Comparison of ENCODE assay signal across 9 cellular contexts in the genomic region with DNA sequence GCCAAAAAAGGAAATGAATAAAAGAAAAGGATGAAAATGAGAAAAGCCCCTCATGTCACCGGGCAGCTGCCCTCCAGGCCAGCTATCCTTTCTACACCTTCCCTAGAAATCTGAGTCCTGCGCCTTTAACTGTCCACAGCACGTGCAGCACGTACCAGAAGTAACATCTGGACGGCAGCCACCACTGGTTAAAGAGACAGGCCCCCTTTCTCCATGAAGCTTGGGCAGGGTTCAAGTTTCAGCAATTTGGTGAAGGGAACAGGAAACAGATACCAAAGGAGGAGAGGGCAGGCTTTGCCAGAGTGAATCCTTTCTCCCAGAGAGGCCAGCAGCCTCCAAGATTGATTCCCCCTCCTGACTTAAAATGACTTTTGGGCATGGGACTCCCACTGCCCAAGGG. TPM values are rescaled to one million over a fixed set of nuclear protein-coding genes. Genes with fewer than 3 reads are reported as not detected.
DNase-seq lines count a peak whose midpoint lies in the region; ATAC-seq and TF ChIP-seq lines count a peak whose summit lies in the region.
"Had no signal": no experiment of that assay in that cellular context is flagged by ENCODE, and none has a peak within 500 bp of the region (broad histone marks: within the 10 kb centered on the region; RNA-seq: fewer than 3 reads in every experiment).

No MANE protein-coding gene starts in this region.

- peaks cover 2% of the 10 kb centered on the region; the same call in 1 of the 2 replicates for H3F3A ChIP-seq in GM23338 (replicated peaks; ENCODE audit: low read depth)

- H3K27ac ChIP-seq in GM23338 (ENCODE audit: low read depth) (no peak overlapping the region), dorsolateral prefrontal cortex (peak overlapping the region in 48 of 59 donors; percentile 2 to 79 (median 54)), osteoblast (ENCODE audit: low read depth, low read length) (no peak overlapping the region)

- intact Hi-C loops in dorsolateral prefrontal cortex (cut with DNase I) = no loop called here
- intact Hi-C loops in activated T-helper 1 cell treated with anti-CD3 and anti-CD28 coated beads, Interleukin-12 subunit alpha, Interleukin-12 subunit beta, Interleukin-2, Interleukin-4 antibody, amounts not matched to agents 30 ng/mL and 10 ng/mL and 1 ng/mL, durations not matched to agents 14 hours and 24 hours and 36 hours (cut with micrococcal nuclease) = no loop called here

- TF ChIP-seq CTCF in GM23338 (conservative IDR thresholded peaks at IDR 0.05; ENCODE audit: low read depth in 2 of 2) = no peak
- TF ChIP-seq CTCF in dorsolateral prefrontal cortex (IDR thresholded peaks at IDR 0.05 in 54 of 56, conservative IDR thresholded peaks at IDR 0.05 in 2 of 56; ENCODE audit: low read depth in 1 of 56, partially characterized antibody in 56 of 56) = no peak
- no peak for TF ChIP-seq CTCF in osteoblast (IDR thresholded peaks at IDR 0.05; ENCODE audit: extremely low read depth, low read depth, low read length)

- no peaks in the 10 kb centered on the region for H3K9me3 ChIP-seq in osteoblast (ENCODE audit: low read depth, low read length)

- H3K27me3 ChIP-seq in GM23338 (ENCODE audit: insufficient read depth) = no peaks in the 10 kb centered on the region
- H3K27me3 ChIP-seq in dorsolateral prefrontal cortex = no peaks in the 10 kb centered on the region
- H3K27me3 ChIP-seq in osteoblast (ENCODE audit: insufficient read depth, low read length) = no peaks in the 10 kb centered on the region

- H3K4me1 Mint-ChIP-seq in GM23338 = peaks cover 10% of the 10 kb centered on the region
- H3K4me1 Mint-ChIP-seq in activated T-helper 1 cell treated with anti-CD3 and anti-CD28 coated beads, Interleukin-12 subunit alpha, Interleukin-12 subunit beta, Interleukin-2, Interleukin-4 antibody, amounts not matched to agents 30 ng/mL and 10 ng/mL and 1 ng/mL, durations not matched to agents 14 hours and 24 hours and 36 hours (ENCODE audit: low read depth) = peaks cover 13% of the 10 kb centered on the region

- H3K4me3 Mint-ChIP-seq in GM23338 = no peak overlapping the region
- H3K4me3 Mint-ChIP-seq in activated T-helper 1 cell treated with anti-CD3 and anti-CD28 coated beads, Interleukin-12 subunit alpha, Interleukin-12 subunit beta, Interleukin-2, Interleukin-4 antibody, amounts not matched to agents 30 ng/mL and 10 ng/mL and 1 ng/mL, durations not matched to agents 14 hours and 24 hours and 36 hours = no peak overlapping the region

- H3K36me3 ChIP-seq in GM23338 (ENCODE audit: insufficient read depth) (no peaks in the 10 kb centered on the region; the same call in 1 of the 2 replicates), osteoblast (ENCODE audit: insufficient read depth, low read length) (no peaks in the 10 kb centered on the region)

- ATAC-seq in GM23338 (no peak), GM18511 (IDR thresholded peaks at IDR 0.05; ENCODE audit: unreplicated experiment) (no peak), HG03045 (IDR thresholded peaks at IDR 0.05; ENCODE audit: unreplicated experiment) (no peak), GM18870 (IDR thresholded peaks at IDR 0.05; ENCODE audit: unreplicated experiment) (no peak)

- DNase-seq in GM23338 (ENCODE audit: low spot score) (no peak), NCI-H748 treated with DMSO at 0.1 percent for 48 hours (lab: John Stamatoyannopoulos, UW) (peak; percentile 43), dorsolateral prefrontal cortex (peak in 3 of 10 donors; percentile 45 to 70 (median 62)), osteoblast (ENCODE audit: insufficient read length, low spot score, missing footprints) (peak; percentile 94)
- DNase-seq in activated T-helper 1 cell treated with anti-CD3 and anti-CD28 coated beads, Interleukin-12 subunit alpha, Interleukin-12 subunit beta, Interleukin-2, Interleukin-4 antibody, amounts not matched to agents 30 ng/mL and 10 ng/mL and 1 ng/mL, durations not matched to agents 14 hours and 24 hours and 36 hours (ENCODE audit: low spot score) = no peak

- H3K4me2 ChIP-seq in GM23338 (no peak overlapping the region), osteoblast (ENCODE audit: insufficient read depth, low read length) (peak overlapping the region; percentile 58)

- no peaks in the 10 kb centered on the region for H3K9me3 Mint-ChIP-seq in GM23338
- no peaks in the 10 kb centered on the region for H3K9me3 Mint-ChIP-seq in activated T-helper 1 cell treated with anti-CD3 and anti-CD28 coated beads, Interleukin-12 subunit alpha, Interleukin-12 subunit beta, Interleukin-2, Interleukin-4 antibody, amounts not matched to agents 30 ng/mL and 10 ng/mL and 1 ng/mL, durations not matched to agents 14 hours and 24 hours and 36 hours
- H3K9me3 Mint-ChIP-seq: IgD-negative memory B cell had no signal

- H2AFZ ChIP-seq in GM23338 (peak overlapping the region; percentile 94), osteoblast (ENCODE audit: low read length) (peak overlapping the region; percentile 65)

- H4K20me1 ChIP-seq in GM23338 (replicated peaks; ENCODE audit: insufficient read depth) (peaks cover 3% of the 10 kb centered on the region), osteoblast (ENCODE audit: insufficient read depth, low read length) (peaks cover 4% of the 10 kb centered on the region)

- H3K27ac Mint-ChIP-seq in GM23338 = no peak overlapping the region
- H3K27ac Mint-ChIP-seq in activated T-helper 1 cell treated with anti-CD3 and anti-CD28 coated beads, Interleukin-12 subunit alpha, Interleukin-12 subunit beta, Interleukin-2, Interleukin-4 antibody, amounts not matched to agents 30 ng/mL and 10 ng/mL and 1 ng/mL, durations not matched to agents 14 hours and 24 hours and 36 hours = no peak overlapping the region

- no peaks in the 10 kb centered on the region; the same call in 2 of the 3 replicates for H3K36me3 Mint-ChIP-seq in GM23338 (ENCODE audit: low read depth)
- no peaks in the 10 kb centered on the region for H3K36me3 Mint-ChIP-seq in activated T-helper 1 cell treated with anti-CD3 and anti-CD28 coated beads, Interleukin-12 subunit alpha, Interleukin-12 subunit beta, Interleukin-2, Interleukin-4 antibody, amounts not matched to agents 30 ng/mL and 10 ng/mL and 1 ng/mL, durations not matched to agents 14 hours and 24 hours and 36 hours (ENCODE audit: low read depth)
- H3K36me3 Mint-ChIP-seq: IgD-negative memory B cell had no signal

- no peak overlapping the region for H3K4me3 ChIP-seq in GM23338
- peak overlapping the region in 7 of 59 donors; percentile 8 to 38 (median 18) for H3K4me3 ChIP-seq in dorsolateral prefrontal cortex
- no peak overlapping the region for H3K4me3 ChIP-seq in osteoblast (ENCODE audit: insufficient read depth, low read length)

- H3K4me1 ChIP-seq in GM23338 (ENCODE audit: insufficient read depth) = peaks cover 10% of the 10 kb centered on the region; the same call in 1 of the 2 replicates
- H3K4me1 ChIP-seq in osteoblast (ENCODE audit: insufficient read depth, low read length) = peaks cover 14% of the 10 kb centered on the region

- peaks cover 4% of the 10 kb centered on the region for H3K27me3 Mint-ChIP-seq in GM23338 (ENCODE audit: insufficient read depth, low read depth, poor library complexity)
- no peaks in the 10 kb centered on the region for H3K27me3 Mint-ChIP-seq in activated T-helper 1 cell treated with anti-CD3 and anti-CD28 coated beads, Interleukin-12 subunit alpha, Interleukin-12 subunit beta, Interleukin-2, Interleukin-4 antibody, amounts not matched to agents 30 ng/mL and 10 ng/mL and 1 ng/mL, durations not matched to agents 14 hours and 24 hours and 36 hours (ENCODE audit: insufficient read depth)
- H3K27me3 Mint-ChIP-seq: IgD-negative memory B cell had no signal

- H3K79me2 ChIP-seq in GM23338 (replicated peaks; ENCODE audit: insufficient read depth) (peaks cover 4% of the 10 kb centered on the region), osteoblast (ENCODE audit: insufficient read depth, low read length) (peaks cover 5% of the 10 kb centered on the region)

- H3K9me2 ChIP-seq in GM23338 (ENCODE audit: insufficient read depth) = no peaks in the 10 kb centered on the region

TF ChIP-seq in GM23338, 12 proteins besides CTCF, POLR2A, EP300 and RAD21 (continues in another document):
- TF ChIP-seq EZH2phosphoT487 (IDR thresholded peaks at IDR 0.05; ENCODE audit: unreplicated experiment) (no peak), JUNB (IDR thresholded peaks at IDR 0.05; ENCODE audit: unreplicated experiment) (no peak), CREB1 (CRISPR knock-in tag; IDR thresholded peaks at IDR 0.05; ENCODE audit: low read depth) (no peak)
- TF ChIP-seq, protein P1, sequence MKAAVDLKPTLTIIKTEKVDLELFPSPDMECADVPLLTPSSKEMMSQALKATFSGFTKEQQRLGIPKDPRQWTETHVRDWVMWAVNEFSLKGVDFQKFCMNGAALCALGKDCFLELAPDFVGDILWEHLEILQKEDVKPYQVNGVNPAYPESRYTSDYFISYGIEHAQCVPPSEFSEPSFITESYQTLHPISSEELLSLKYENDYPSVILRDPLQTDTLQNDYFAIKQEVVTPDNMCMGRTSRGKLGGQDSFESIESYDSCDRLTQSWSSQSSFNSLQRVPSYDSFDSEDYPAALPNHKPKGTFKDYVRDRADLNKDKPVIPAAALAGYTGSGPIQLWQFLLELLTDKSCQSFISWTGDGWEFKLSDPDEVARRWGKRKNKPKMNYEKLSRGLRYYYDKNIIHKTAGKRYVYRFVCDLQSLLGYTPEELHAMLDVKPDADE (IDR thresholded peaks at IDR 0.05) = no peak

RNA-seq across cellular contexts. Expression of gene KIAA2013, which starts 3.6 kb away (rescaled TPM):
- 77.8 and 83.2 TPM in 2 replicates for total RNA-seq in GM23338 (2014; rRNA removed; shearing (Covaris generic))
- polyA plus RNA-seq in GM23338 (2016; fragmentation: Nextera tagmentation; extraction: Ambion mirVana) = 15.7 and 19.4 TPM in 2 replicates
- total RNA-seq in dorsolateral prefrontal cortex = 10 to 100 TPM; 22.8 to 44.8 (median 29.5) TPM
- 51.6 and 64.1 TPM in 2 replicates for total RNA-seq in osteoblast
- total RNA-seq in activated T-helper 1 cell treated with anti-CD3 and anti-CD28 coated beads, Interleukin-12 subunit alpha, Interleukin-12 subunit beta, Interleukin-2, Interleukin-4 antibody, amounts not matched to agents 30 ng/mL and 10 ng/mL and 1 ng/mL, durations not matched to agents 14 hours and 24 hours and 36 hours = 38.2 and 39.1 TPM in 2 replicates

RNA-seq across cellular contexts. Expression of gene PLOD1, which starts 4.7 kb away (rescaled TPM):
- total RNA-seq in GM23338 (2014; rRNA removed; shearing (Covaris generic)) = 56.3 and 62.9 TPM in 2 replicates
- polyA plus RNA-seq in GM23338 (2016; fragmentation: Nextera tagmentation; extraction: Ambion mirVana) = 22.4 and 23.3 TPM in 2 replicates
- total RNA-seq in dorsolateral prefrontal cortex (100 to 1,000 TPM in 4 of 120 experiments, 10 to 100 TPM in 116; 28.5 to 148 (median 43.7) TPM), osteoblast (242 and 281 TPM in 2 replicates)
- 32.3 and 37.8 TPM in 2 replicates for total RNA-seq in activated T-helper 1 cell treated with anti-CD3 and anti-CD28 coated beads, Interleukin-12 subunit alpha, Interleukin-12 subunit beta, Interleukin-2, Interleukin-4 antibody, amounts not matched to agents 30 ng/mL and 10 ng/mL and 1 ng/mL, durations not matched to agents 14 hours and 24 hours and 36 hours

RNA-seq across cellular contexts. Expression of gene MFN2, which starts 50.4 kb away (rescaled TPM):
- 36.0 and 40.4 TPM in 2 replicates for total RNA-seq in GM23338 (2014; rRNA removed; shearing (Covaris generic))
- 15.1 and 15.4 TPM in 2 replicates for polyA plus RNA-seq in GM23338 (2016; fragmentation: Nextera tagmentation; extraction: Ambion mirVana)
- total RNA-seq in dorsolateral prefrontal cortex = 100 to 1,000 TPM; 107 to 182 (median 141) TPM
- 46.0 and 51.0 TPM in 2 replicates for total RNA-seq in osteoblast
- total RNA-seq in activated T-helper 1 cell treated with anti-CD3 and anti-CD28 coated beads, Interleukin-12 subunit alpha, Interleukin-12 subunit beta, Interleukin-2, Interleukin-4 antibody, amounts not matched to agents 30 ng/mL and 10 ng/mL and 1 ng/mL, durations not matched to agents 14 hours and 24 hours and 36 hours = 88.1 and 95.4 TPM in 2 replicates

Comparison
In these comparisons a context has a peak if more than half of its experiments do, and no peak if none do; other contexts are left out.
1. DNase-seq: peak in NCI-H748 treated with DMSO at 0.1 percent for 48 hours (single experiment) and osteoblast (single experiment); none in GM23338 (single experiment) and activated T-helper 1 cell treated with anti-CD3 and anti-CD28 coated beads, Interleukin-12 subunit alpha, Interleukin-12 subunit beta, Interleukin-2, Interleukin-4 antibody, amounts not matched to agents 30 ng/mL and 10 ng/mL and 1 ng/mL, durations not matched to agents 14 hours and 24 hours and 36 hours (single experiment).
2. H3K27ac ChIP-seq: peak in dorsolateral prefrontal cortex (48 of 59); none in GM23338 (single experiment) and osteoblast (single experiment).